ENCODE assay signal across 15 cellular contexts in genomic region chr2:80020061-80020460, GRCh38.
DNase-seq lines count a peak whose midpoint lies in the region; TF ChIP-seq lines count a peak whose summit lies in the region.
"Had no signal": no experiment of that assay in that cellular context is flagged by ENCODE, and none has a peak within 500 bp of the region (broad histone marks: within the 10 kb centered on the region; RNA-seq: fewer than 3 reads in every experiment).

No MANE protein-coding gene starts in this region.

- H3K27ac ChIP-seq in neural progenitor cell, result peak overlapping the region; percentile 13
- H3K27ac ChIP-seq: A549 had no signal

- no peak overlapping the region for H2AFZ ChIP-seq in neural progenitor cell (replicated peaks)
- H2AFZ ChIP-seq: GM23338 had no signal

- H3K9me3 ChIP-seq in neural progenitor cell (ENCODE audit: low read depth), result no peaks in the 10 kb centered on the region
- H3K9me3 ChIP-seq: Caco-2, SK-N-SH had no signal

- DNase-seq in NCI-H345 (lab: John Stamatoyannopoulos, UW), result peak; percentile 46
- no peak for DNase-seq in NCI-H345 treated with DMSO at 0.1 percent for 48 hours (lab: John Stamatoyannopoulos, UW; ENCODE audit: unreplicated experiment)
- DNase-seq in NCI-H146 (lab: John Stamatoyannopoulos, UW), result peak; percentile 22
- peak; percentile 43 to 52 for DNase-seq in NCI-H526 (lab: John Stamatoyannopoulos, UW)
- DNase-seq in neural progenitor cell (ENCODE audit: low spot score), result no peak
- no peak for DNase-seq in osteocyte (ENCODE audit: extremely low spot score, unreplicated experiment)
- DNase-seq in Kasumi-1 (lab: John Stamatoyannopoulos, UW), result no peak
- no peak for DNase-seq in SIG-M5 (lab: John Stamatoyannopoulos, UW)
- DNase-seq: Caco-2, NCI-H1048, NCI-H2171 treated with DMSO at 0.1 percent for 48 hours, PC-3 had no signal

- no peak overlapping the region for H3K4me3 Mint-ChIP-seq in neural progenitor cell
- H3K4me3 Mint-ChIP-seq in osteocyte (ENCODE audit: unreplicated experiment), result no peak overlapping the region
- H3K4me3 Mint-ChIP-seq: GM23338 had no signal

- peak overlapping the region; percentile 44 for H3K4me2 ChIP-seq in neural progenitor cell
- H3K4me2 ChIP-seq: A549, GM23338, SK-N-SH had no signal

- H3F3A ChIP-seq in neural progenitor cell (ENCODE audit: low read depth), result peaks cover 13% of the 10 kb centered on the region

- no peak overlapping the region for H3K4me3 ChIP-seq in neural progenitor cell
- H3K4me3 ChIP-seq: A549, GM23338 had no signal

- no peak overlapping the region for H3K9ac ChIP-seq in neural progenitor cell
- H3K9ac ChIP-seq: SK-N-SH had no signal

- H3K27me3 ChIP-seq in neural progenitor cell, result no peaks in the 10 kb centered on the region

- TF ChIP-seq CTCF in neural progenitor cell (IDR thresholded peaks at IDR 0.05) (no peak), osteocyte (IDR thresholded peaks at IDR 0.05) (no peak)

- H4K20me1 ChIP-seq in neural progenitor cell (ENCODE audit: low read depth), result no peaks in the 10 kb centered on the region

- no peaks in the 10 kb centered on the region for H3K36me3 ChIP-seq in neural progenitor cell

- H3K27me3 Mint-ChIP-seq in neural progenitor cell (ENCODE audit: insufficient read depth, low read depth), result peaks cover 4% of the 10 kb centered on the region
- H3K27me3 Mint-ChIP-seq in osteocyte (ENCODE audit: unreplicated experiment), result no peaks in the 10 kb centered on the region

- no peaks in the 10 kb centered on the region for H3K36me3 Mint-ChIP-seq in neural progenitor cell
- H3K36me3 Mint-ChIP-seq in osteocyte (ENCODE audit: unreplicated experiment), result no peaks in the 10 kb centered on the region

- H3K4me1 Mint-ChIP-seq in neural progenitor cell (peaks cover 9% of the 10 kb centered on the region), osteocyte (ENCODE audit: unreplicated experiment) (no peaks in the 10 kb centered on the region)

- no peaks in the 10 kb centered on the region for H3K79me2 ChIP-seq in neural progenitor cell (ENCODE audit: low read depth)

- H3K4me1 ChIP-seq in neural progenitor cell, result peaks cover 24% of the 10 kb centered on the region
- H3K4me1 ChIP-seq: A549, Caco-2 had no signal

- H3K27ac Mint-ChIP-seq in neural progenitor cell (no peak overlapping the region), osteocyte (ENCODE audit: unreplicated experiment) (no peak overlapping the region)
- H3K27ac Mint-ChIP-seq: GM23338 had no signal

- no peaks in the 10 kb centered on the region for H3K9me3 Mint-ChIP-seq in neural progenitor cell
- peaks cover 10% of the 10 kb centered on the region for H3K9me3 Mint-ChIP-seq in osteocyte (ENCODE audit: unreplicated experiment)
- H3K9me3 Mint-ChIP-seq: GM23338 had no signal

Comparison
In these comparisons a context has a peak if more than half of its experiments do, and no peak if none do; other contexts are left out.
1. DNase-seq: peak in NCI-H345 (single experiment), NCI-H146 (single experiment) and NCI-H526 (2 of 2); none in NCI-H345 treated with DMSO at 0.1 percent for 48 hours (single experiment), neural progenitor cell (single experiment), osteocyte (single experiment), Kasumi-1 (0 of 2) and SIG-M5 (single experiment).